Comparison of ENCODE assay signal across 7 cellular contexts in the genomic region with DNA sequence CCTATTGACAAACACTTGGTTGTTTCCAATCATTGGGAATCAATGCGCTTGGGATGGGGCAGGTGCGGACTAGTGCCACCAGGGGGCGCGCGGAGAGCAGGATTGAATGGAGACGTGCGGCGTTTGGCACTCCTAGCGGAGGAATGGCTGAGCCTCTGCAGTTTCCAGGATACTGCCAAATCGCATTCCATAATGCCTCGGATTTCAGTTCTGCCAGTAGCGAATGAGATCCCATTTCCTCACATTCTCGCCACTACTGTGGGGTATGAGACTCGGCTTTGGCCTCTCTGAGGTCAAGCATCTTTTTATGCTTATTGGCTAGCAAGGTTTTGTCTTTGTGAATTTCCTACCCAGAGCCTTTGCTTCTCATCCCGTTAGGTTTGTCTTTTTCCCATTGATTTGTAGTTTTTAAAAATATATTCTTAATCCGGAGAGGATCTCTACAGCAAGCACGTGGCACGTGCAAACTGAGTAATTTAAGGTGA. TPM values are rescaled to one million over a fixed set of nuclear protein-coding genes. Genes with fewer than 3 reads are reported as not detected.
DNase-seq lines count a peak whose midpoint lies in the region; ATAC-seq and TF ChIP-seq lines count a peak whose summit lies in the region.

No MANE protein-coding gene starts in this region.

- no peak overlapping the region for H3K14ac ChIP-seq in mesenchymal stem cell (ENCODE audit: low read length in 2 of 2)

- TF ChIP-seq CTCF in GM12874 (IDR thresholded peaks at IDR 0.05; ENCODE audit: insufficient read depth, low read depth, low read length), result peak; percentile 78

- peak; percentile 76 for ATAC-seq in HG02852 (IDR thresholded peaks at IDR 0.05; ENCODE audit: unreplicated experiment)

- H3K9ac ChIP-seq in mesenchymal stem cell (ENCODE audit: low read length), result no peak overlapping the region

- no peaks in the 10 kb centered on the region for H3K27me3 ChIP-seq in mesenchymal stem cell (ENCODE audit: control insufficient read depth in 1 of 2, insufficient read depth in 1 of 2, low read length in 2 of 2)

- H2AK5ac ChIP-seq in mesenchymal stem cell (ENCODE audit: low read length, severe bottlenecking), result no peak overlapping the region

- no peaks in the 10 kb centered on the region for H3K4me1 ChIP-seq in mesenchymal stem cell (ENCODE audit: control insufficient read depth, insufficient read depth, low read depth, low read length)

- no peak overlapping the region for H2BK5ac ChIP-seq in mesenchymal stem cell (ENCODE audit: low read depth, low read length, poor library complexity, severe bottlenecking)

- H3K4me2 ChIP-seq in mesenchymal stem cell (ENCODE audit: low read length, poor library complexity, severe bottlenecking), result no peak overlapping the region

- H3K18ac ChIP-seq in mesenchymal stem cell (ENCODE audit: low read depth in 1 of 2, low read length in 2 of 2), result no peak overlapping the region

- H3K4me3 ChIP-seq in mesenchymal stem cell (ENCODE audit: insufficient read depth in 1 of 2, low read depth in 1 of 2, low read length in 2 of 2), result no peak overlapping the region

- H3K23ac ChIP-seq in mesenchymal stem cell (ENCODE audit: low read length in 2 of 2), result no peak overlapping the region

- H3K27ac ChIP-seq in mesenchymal stem cell (ENCODE audit: low read length, poor library complexity, severe bottlenecking), result no peak overlapping the region

- H4K91ac ChIP-seq in mesenchymal stem cell (ENCODE audit: low read length), result no peak overlapping the region

- H2AFZ ChIP-seq in mesenchymal stem cell (ENCODE audit: low read depth, low read length), result no peak overlapping the region

- 2% methylated on average over 8 of the region's 18 CpGs for WGBS in mesenchymal stem cell

- H4K8ac ChIP-seq in mesenchymal stem cell (ENCODE audit: low read length), result no peak overlapping the region

- no peak overlapping the region for H2BK120ac ChIP-seq in mesenchymal stem cell (ENCODE audit: low read depth, low read length)

- H3K9me3 ChIP-seq in mesenchymal stem cell (ENCODE audit: control insufficient read depth, low read length), result no peaks in the 10 kb centered on the region

- no peak overlapping the region for H2BK12ac ChIP-seq in mesenchymal stem cell (ENCODE audit: low read length in 2 of 2)

- no peak overlapping the region for H2BK15ac ChIP-seq in mesenchymal stem cell (ENCODE audit: low read depth, poor library complexity, severe bottlenecking)

- no peak overlapping the region for H3K4ac ChIP-seq in mesenchymal stem cell (ENCODE audit: low read depth in 1 of 2, low read length in 2 of 2)

- H3K79me1 ChIP-seq in mesenchymal stem cell (replicated peaks; ENCODE audit: low read length, poor library complexity, severe bottlenecking), result no peaks in the 10 kb centered on the region

- peak; percentile 36 for DNase-seq in NCI-H345 treated with DMSO at 0.1 percent for 48 hours (lab: John Stamatoyannopoulos, UW; ENCODE audit: unreplicated experiment)
- DNase-seq in activated CD8-positive, alpha-beta memory T cell treated with anti-CD3 and anti-CD28 coated beads for 24 hours, result peak; percentile 91
- DNase-seq in effector CD4-positive, alpha-beta T cell, result peak; percentile 80
- peak; percentile 73 for DNase-seq in mesenchymal stem cell
- DNase-seq in stimulated activated CD8-positive, alpha-beta memory T cell treated with anti-CD3 and anti-CD28 coated beads, Interleukin-2, amount 100 ng/mL, for 48 hours (ENCODE audit: low read depth in 2 of 2), result peak; percentile 61 to 72

- no peaks in the 10 kb centered on the region for H3K36me3 ChIP-seq in mesenchymal stem cell (ENCODE audit: control insufficient read depth in 1 of 2, insufficient read depth in 2 of 2, low read depth in 1 of 2, low read length in 2 of 2)

RNA-seq across cellular contexts. Expression of gene CLDN34, which starts 28.7 kb away (rescaled TPM):
- 0.15 TPM for polyA plus RNA-seq in mesenchymal stem cell (2013, experiment 1 of 2)
- polyA plus RNA-seq in mesenchymal stem cell (2013, experiment 2 of 2), result 0.04 TPM

Comparison
In these comparisons a context has a peak if more than half of its experiments do, and no peak if none do; other contexts are left out.
1. DNase-seq: peak in every context shown above with its lines; median percentile 91 in activated CD8-positive, alpha-beta memory T cell treated with anti-CD3 and anti-CD28 coated beads for 24 hours; 80 in effector CD4-positive, alpha-beta T cell; 73 in mesenchymal stem cell; 66 in stimulated activated CD8-positive, alpha-beta memory T cell treated with anti-CD3 and anti-CD28 coated beads, Interleukin-2, amount 100 ng/mL, for 48 hours; 36 in NCI-H345 treated with DMSO at 0.1 percent for 48 hours.